In the genomic region with DNA sequence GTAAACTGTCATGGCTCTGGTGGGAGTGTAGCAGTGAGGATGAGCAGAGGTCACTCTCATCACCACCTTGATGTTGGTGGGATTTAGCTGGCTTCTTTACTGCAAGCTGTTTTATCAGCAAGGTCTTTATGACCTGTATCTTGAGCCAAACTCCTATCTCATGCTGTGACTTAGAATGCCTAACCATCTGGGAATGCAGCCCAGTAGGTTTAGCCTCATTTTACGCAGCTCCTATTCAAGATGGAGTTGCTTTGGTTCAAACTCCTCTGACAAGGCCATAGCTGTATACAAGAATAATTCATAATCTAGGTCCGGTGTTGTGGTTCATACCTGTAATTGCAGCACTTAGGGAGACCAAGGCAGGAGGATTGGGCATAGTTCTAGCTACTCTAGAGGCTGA, we compare ENCODE assay signal across 16 cellular contexts.
DNase-seq lines count a peak whose midpoint lies in the region; ATAC-seq, FAIRE-seq and TF ChIP-seq lines count a peak whose summit lies in the region.
"Had no signal": no experiment of that assay in that cellular context is flagged by ENCODE, and none has a peak within 500 bp of the region (broad histone marks: within the 10 kb centered on the region; RNA-seq: fewer than 3 reads in every experiment).

No MANE protein-coding gene starts in this region.

- H3K27me3 ChIP-seq in GM23248 (replicated peaks; ENCODE audit: insufficient read depth) (no peaks in the 10 kb centered on the region), K562 (ENCODE audit: control insufficient read depth in 2 of 2, insufficient read depth in 2 of 2, low read length in 2 of 2) (no peaks in the 10 kb centered on the region), neutrophil (no peaks in the 10 kb centered on the region), suprapubic skin (no peaks in the 10 kb centered on the region)
- H3K27me3 ChIP-seq: BE2C had no signal

- no peaks in the 10 kb centered on the region for H3K79me2 ChIP-seq in GM23248 (ENCODE audit: insufficient read depth)
- no peaks in the 10 kb centered on the region for H3K79me2 ChIP-seq in K562 (ENCODE audit: control insufficient read depth, insufficient read depth, low read length)

- no peak overlapping the region for H3K4me2 ChIP-seq in GM23248 (ENCODE audit: unreplicated experiment)
- no peak overlapping the region for H3K4me2 ChIP-seq in K562 (ENCODE audit: insufficient read depth, low read length)

- in situ Hi-C loops in GM23248 (cut with MboI) = no loop called here
- in situ Hi-C loops in K562 (cut with MboI) = no loop called here

- H3K36me3 ChIP-seq in GM23248 (ENCODE audit: low read depth) = no peaks in the 10 kb centered on the region
- no peaks in the 10 kb centered on the region for H3K36me3 ChIP-seq in K562 (ENCODE audit: control insufficient read depth, insufficient read depth, low read length)
- peaks cover 24% of the 10 kb centered on the region for H3K36me3 ChIP-seq in neutrophil
- no peaks in the 10 kb centered on the region for H3K36me3 ChIP-seq in suprapubic skin
- H3K36me3 ChIP-seq: BE2C had no signal

- TF ChIP-seq RAD21 in K562 (CRISPR knock-in tag; conservative IDR thresholded peaks at IDR 0.05 in 1 of 2, IDR thresholded peaks at IDR 0.05 in 1 of 2) = no peak

- CTCF ChIA-PET in K562 (lab: Yijun Ruan, JAX; ENCODE audit: low intra/inter-chr PET ratio) = no interaction called here

- TF ChIP-seq POLR2A in K562 (conservative IDR thresholded peaks at IDR 0.05) (no peak), suprapubic skin (IDR thresholded peaks at IDR 0.05) (no peak)

- no peak overlapping the region for H3K9ac ChIP-seq in GM23248
- no peak overlapping the region for H3K9ac ChIP-seq in K562 (ENCODE audit: insufficient read depth in 1 of 2, low read depth in 2 of 2, low read length in 2 of 2)

- H3K9me3 ChIP-seq in GM23248 (ENCODE audit: low read depth) (no peaks in the 10 kb centered on the region), K562 (replicated peaks; ENCODE audit: control insufficient read depth, insufficient read depth, low read depth, low read length) (no peaks in the 10 kb centered on the region), neutrophil (no peaks in the 10 kb centered on the region), suprapubic skin (no peaks in the 10 kb centered on the region)
- H3K9me3 ChIP-seq: BE2C had no signal

- 98 to 100% methylated on average over 2 of the region's 2 CpGs for WGBS in GM23248 (ENCODE audit: low coverage in 1 of 2, low lambda C conversion rate in 2 of 2, missing lambda C conversion rate in 2 of 2), 2 experiments
- WGBS in K562 (ENCODE audit: insufficient coverage, low coverage, missing lambda C conversion rate) = 25% methylated on average over 2 of the region's 2 CpGs
- WGBS in suprapubic skin = 92% methylated on average over 2 of the region's 2 CpGs

- no peaks in the 10 kb centered on the region for H3K9me1 ChIP-seq in K562 (ENCODE audit: control insufficient read depth, insufficient read depth, low read length)

- POLR2A ChIA-PET in K562 (lab: Yijun Ruan, JAX) = interaction anchor here (1.0 to 3.1 kb wide), 4 partner anchors 9 to 85 kb away, joined by 3 to 6 read pairs (median 4); a partner anchor contains a TSS

- H3K4me3 ChIP-seq in GM23248 = no peak overlapping the region
- no peak overlapping the region for H3K4me3 ChIP-seq in K562
- H3K4me3 ChIP-seq in neutrophil (ENCODE audit: low read depth in 1 of 2, low read length in 1 of 2) = no peak overlapping the region
- H3K4me3 ChIP-seq in suprapubic skin = no peak overlapping the region

- H3K9me2 ChIP-seq in GM23248 (ENCODE audit: insufficient read depth) = no peaks in the 10 kb centered on the region

- H4K20me1 ChIP-seq in GM23248 (ENCODE audit: insufficient read depth) (no peaks in the 10 kb centered on the region), K562 (replicated peaks; ENCODE audit: control insufficient read depth, insufficient read depth, low read length) (no peaks in the 10 kb centered on the region)

- H3F3A ChIP-seq in GM23248 (ENCODE audit: insufficient read depth) = peaks cover 39% of the 10 kb centered on the region

- DNase-seq in GM23248 (no peak), K562 (ENCODE audit: extremely low read depth in 1 of 4, low spot score in 3 of 4) (no peak), suprapubic skin (ENCODE audit: low spot score in 2 of 2) (no peak), HPDE6-E6E7 (ENCODE audit: extremely low spot score) (no peak), superior temporal gyrus (ENCODE audit: extremely low spot score) (no peak)
- DNase-seq: BE2C; CD4-positive, alpha-beta memory T cell; DMS79 treated with DMSO at 0.1 percent for 48 hours; H9; KG1 had no signal

- no peak for FAIRE-seq in K562 (lab: Jason Lieb, UNC)
- FAIRE-seq: GM12892 had no signal

- H3K4me1 ChIP-seq in GM23248 (ENCODE audit: insufficient read depth) (peaks cover 40% of the 10 kb centered on the region), K562 (replicated peaks in 1 of 2; ENCODE audit: control insufficient read depth in 2 of 2, insufficient read depth in 2 of 2, low read length in 2 of 2) (peaks cover 0 to 3% of the 10 kb centered on the region in 2 experiments; a peak in 1 of 5 replicates), neutrophil (ENCODE audit: control insufficient read depth in 1 of 2, insufficient read depth in 1 of 2, low read depth in 1 of 2, low read length in 1 of 2) (peaks cover 37 to 42% of the 10 kb centered on the region in 2 experiments), suprapubic skin (peaks cover 22% of the 10 kb centered on the region)
- H3K4me1 ChIP-seq: BE2C had no signal

- H2AFZ ChIP-seq in GM23248 (no peak overlapping the region), K562 (ENCODE audit: low read depth, low read length) (no peak overlapping the region)

- BruUV-seq in K562 (replicated peaks; lab: Mats Ljungman, UMichigan) = no TSS peak

- intact Hi-C loops in K562 (cut with micrococcal nuclease) = no loop called here

- no peak for TF ChIP-seq EP300 in K562 (IDR thresholded peaks at IDR 0.05; ENCODE audit: low read length)
- no peak for TF ChIP-seq EP300 in suprapubic skin (IDR thresholded peaks at IDR 0.05)

- ATAC-seq in K562 (no peak), GM18868 (IDR thresholded peaks at IDR 0.05; ENCODE audit: unreplicated experiment) (no peak), HG02973 (IDR thresholded peaks at IDR 0.05; ENCODE audit: unreplicated experiment) (no peak)

- TF ChIP-seq CTCF in K562 (IDR thresholded peaks at IDR 0.05 in 2 of 3, conservative IDR thresholded peaks at IDR 0.05 in 1 of 3; ENCODE audit: insufficient read depth in 2 of 3, low read depth in 1 of 3, low read length in 3 of 3) (no peak), neutrophil (IDR thresholded peaks at IDR 0.05) (no peak), suprapubic skin (IDR thresholded peaks at IDR 0.05) (no peak)

- H3K27ac ChIP-seq in GM23248 (peak overlapping the region; percentile 100), K562 (ENCODE audit: extremely low read depth, low read depth, low read length) (no peak overlapping the region), neutrophil (peak overlapping the region; percentile 14), suprapubic skin (peak overlapping the region; percentile 27)
- H3K27ac ChIP-seq: C4-2B, HL-60 had no signal

TF ChIP-seq in K562, 482 proteins besides CTCF, POLR2A, EP300 and RAD21 (continues in another document):
- TF ChIP-seq RFX1 (IDR thresholded peaks at IDR 0.05) (peak; percentile 26; the same call in 1 of the 2 replicates), OTX1 (CRISPR knock-in tag; IDR thresholded peaks at IDR 0.05) (no peak)
- TF ChIP-seq, protein P1, sequence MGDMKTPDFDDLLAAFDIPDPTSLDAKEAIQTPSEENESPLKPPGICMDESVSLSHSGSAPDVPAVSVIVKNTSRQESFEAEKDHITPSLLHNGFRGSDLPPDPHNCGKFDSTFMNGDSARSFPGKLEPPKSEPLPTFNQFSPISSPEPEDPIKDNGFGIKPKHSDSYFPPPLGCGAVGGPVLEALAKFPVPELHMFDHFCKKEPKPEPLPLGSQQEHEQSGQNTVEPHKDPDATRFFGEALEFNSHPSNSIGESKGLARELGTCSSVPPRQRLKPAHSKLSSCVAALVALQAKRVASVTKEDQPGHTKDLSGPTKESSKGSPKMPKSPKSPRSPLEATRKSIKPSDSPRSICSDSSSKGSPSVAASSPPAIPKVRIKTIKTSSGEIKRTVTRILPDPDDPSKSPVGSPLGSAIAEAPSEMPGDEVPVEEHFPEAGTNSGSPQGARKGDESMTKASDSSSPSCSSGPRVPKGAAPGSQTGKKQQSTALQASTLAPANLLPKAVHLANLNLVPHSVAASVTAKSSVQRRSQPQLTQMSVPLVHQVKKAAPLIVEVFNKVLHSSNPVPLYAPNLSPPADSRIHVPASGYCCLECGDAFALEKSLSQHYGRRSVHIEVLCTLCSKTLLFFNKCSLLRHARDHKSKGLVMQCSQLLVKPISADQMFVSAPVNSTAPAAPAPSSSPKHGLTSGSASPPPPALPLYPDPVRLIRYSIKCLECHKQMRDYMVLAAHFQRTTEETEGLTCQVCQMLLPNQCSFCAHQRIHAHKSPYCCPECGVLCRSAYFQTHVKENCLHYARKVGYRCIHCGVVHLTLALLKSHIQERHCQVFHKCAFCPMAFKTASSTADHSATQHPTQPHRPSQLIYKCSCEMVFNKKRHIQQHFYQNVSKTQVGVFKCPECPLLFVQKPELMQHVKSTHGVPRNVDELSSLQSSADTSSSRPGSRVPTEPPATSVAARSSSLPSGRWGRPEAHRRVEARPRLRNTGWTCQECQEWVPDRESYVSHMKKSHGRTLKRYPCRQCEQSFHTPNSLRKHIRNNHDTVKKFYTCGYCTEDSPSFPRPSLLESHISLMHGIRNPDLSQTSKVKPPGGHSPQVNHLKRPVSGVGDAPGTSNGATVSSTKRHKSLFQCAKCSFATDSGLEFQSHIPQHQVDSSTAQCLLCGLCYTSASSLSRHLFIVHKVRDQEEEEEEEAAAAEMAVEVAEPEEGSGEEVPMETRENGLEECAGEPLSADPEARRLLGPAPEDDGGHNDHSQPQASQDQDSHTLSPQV (IDR thresholded peaks at IDR 0.05) = peak; percentile 76
- TF ChIP-seq, protein P2, sequence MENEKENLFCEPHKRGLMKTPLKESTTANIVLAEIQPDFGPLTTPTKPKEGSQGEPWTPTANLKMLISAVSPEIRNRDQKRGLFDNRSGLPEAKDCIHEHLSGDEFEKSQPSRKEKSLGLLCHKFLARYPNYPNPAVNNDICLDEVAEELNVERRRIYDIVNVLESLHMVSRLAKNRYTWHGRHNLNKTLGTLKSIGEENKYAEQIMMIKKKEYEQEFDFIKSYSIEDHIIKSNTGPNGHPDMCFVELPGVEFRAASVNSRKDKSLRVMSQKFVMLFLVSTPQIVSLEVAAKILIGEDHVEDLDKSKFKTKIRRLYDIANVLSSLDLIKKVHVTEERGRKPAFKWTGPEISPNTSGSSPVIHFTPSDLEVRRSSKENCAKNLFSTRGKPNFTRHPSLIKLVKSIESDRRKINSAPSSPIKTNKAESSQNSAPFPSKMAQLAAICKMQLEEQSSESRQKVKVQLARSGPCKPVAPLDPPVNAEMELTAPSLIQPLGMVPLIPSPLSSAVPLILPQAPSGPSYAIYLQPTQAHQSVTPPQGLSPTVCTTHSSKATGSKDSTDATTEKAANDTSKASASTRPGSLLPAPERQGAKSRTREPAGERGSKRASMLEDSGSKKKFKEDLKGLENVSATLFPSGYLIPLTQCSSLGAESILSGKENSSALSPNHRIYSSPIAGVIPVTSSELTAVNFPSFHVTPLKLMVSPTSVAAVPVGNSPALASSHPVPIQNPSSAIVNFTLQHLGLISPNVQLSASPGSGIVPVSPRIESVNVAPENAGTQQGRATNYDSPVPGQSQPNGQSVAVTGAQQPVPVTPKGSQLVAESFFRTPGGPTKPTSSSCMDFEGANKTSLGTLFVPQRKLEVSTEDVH (IDR thresholded peaks at IDR 0.05; ENCODE audit: low read depth, partially characterized antibody) = no peak
